ENCODE assay signal across 17 cellular contexts in genomic region chr16:24124291-24124690, GRCh38.
"Had no signal": no experiment of that assay in that cellular context is flagged by ENCODE, and none has a peak within 500 bp of the region (broad histone marks: within the 10 kb centered on the region; RNA-seq: fewer than 3 reads in every experiment).

No MANE protein-coding gene starts in this region.

- H3K4me3 Mint-ChIP-seq: activated CD8-positive, alpha-beta T cell treated with anti-CD3 and anti-CD28 coated beads for 36 hours; activated naive CD4-positive, alpha-beta T cell treated with anti-CD3 and anti-CD28 coated beads, Interleukin-2, amount 10 ng/mL, durations not matched to agents 7 days and 5 days; activated naive CD8-positive, alpha-beta T cell treated with anti-CD3 and anti-CD28 coated beads for 36 hours; activated T-cell treated with anti-CD3 and anti-CD28 coated beads, Interleukin-2, amount 50 U/mL, for 4 hours; activated T-helper 17 cell treated with anti-CD3 and anti-CD28 coated beads, Interleukin-2, amount 50 U/mL, for 72 hours had no signal

- H3K27ac Mint-ChIP-seq: activated CD8-positive, alpha-beta T cell treated with anti-CD3 and anti-CD28 coated beads for 36 hours; activated naive CD4-positive, alpha-beta T cell treated with anti-CD3 and anti-CD28 coated beads, Interleukin-2, amount 10 ng/mL, durations not matched to agents 7 days and 5 days; activated naive CD8-positive, alpha-beta T cell treated with anti-CD3 and anti-CD28 coated beads for 36 hours; activated T-helper 17 cell treated with anti-CD3 and anti-CD28 coated beads, Interleukin-2, amount 50 U/mL, for 72 hours had no signal

- H3K27me3 Mint-ChIP-seq: activated CD8-positive, alpha-beta T cell treated with anti-CD3 and anti-CD28 coated beads for 36 hours; activated naive CD4-positive, alpha-beta T cell treated with anti-CD3 and anti-CD28 coated beads, Interleukin-2, amount 10 ng/mL, durations not matched to agents 7 days and 5 days; activated naive CD8-positive, alpha-beta T cell treated with anti-CD3 and anti-CD28 coated beads for 36 hours; activated T-helper 17 cell treated with anti-CD3 and anti-CD28 coated beads, Interleukin-2, amount 50 U/mL, for 72 hours had no signal

- H3K4me1 Mint-ChIP-seq: activated naive CD4-positive, alpha-beta T cell treated with anti-CD3 and anti-CD28 coated beads, Interleukin-2, amount 10 ng/mL, durations not matched to agents 7 days and 5 days; activated naive CD8-positive, alpha-beta T cell treated with anti-CD3 and anti-CD28 coated beads for 36 hours had no signal

- H3K9me3 Mint-ChIP-seq: activated CD8-positive, alpha-beta T cell treated with anti-CD3 and anti-CD28 coated beads for 36 hours; activated naive CD4-positive, alpha-beta T cell treated with anti-CD3 and anti-CD28 coated beads, Interleukin-2, amount 10 ng/mL, durations not matched to agents 7 days and 5 days; activated naive CD8-positive, alpha-beta T cell treated with anti-CD3 and anti-CD28 coated beads for 36 hours; activated T-cell treated with anti-CD3 and anti-CD28 coated beads, Interleukin-2, amount 50 U/mL, for 4 hours; activated T-helper 17 cell treated with anti-CD3 and anti-CD28 coated beads, Interleukin-2, amount 50 U/mL, for 72 hours had no signal

- DNase-seq: activated CD4-positive, alpha-beta T cell treated with anti-CD3 and anti-CD28 coated beads for 4 hours; activated CD8-positive, alpha-beta T cell treated with anti-CD3 and anti-CD28 coated beads for 36 hours; activated gamma-delta T cell; activated naive CD4-positive, alpha-beta T cell treated with anti-CD3 and anti-CD28 coated beads, Interleukin-2, amount 10 ng/mL, durations not matched to agents 7 days and 5 days; activated naive CD8-positive, alpha-beta T cell treated with anti-CD3 and anti-CD28 coated beads for 36 hours; activated T-cell treated with anti-CD3 and anti-CD28 coated beads, Interleukin-2, amount 50 U/mL, for 4 hours; brain microvascular endothelial cell; NCI-H1092; NCI-H1417; NCI-H1930; NCI-H345; NCI-H510A; NCI-H526 treated with DMSO at 0.1 percent for 48 hours; PC-3; SHP77 treated with DMSO at 0.1 percent for 48 hours had no signal

- ATAC-seq: activated CD4-positive, CD25-positive, alpha-beta regulatory T cell treated with anti-CD3 and anti-CD28 coated beads, Interleukin-2, amount 50 U/mL, for 24 hours; activated CD8-positive, alpha-beta T cell treated with anti-CD3 and anti-CD28 coated beads for 36 hours; activated T-cell treated with anti-CD3 and anti-CD28 coated beads, Interleukin-2, amount 50 U/mL, for 4 hours; activated T-helper 17 cell treated with anti-CD3 and anti-CD28 coated beads, Interleukin-2, amount 50 U/mL, for 72 hours; PC-3 had no signal
